Comparison of ENCODE assay signal across 20 cellular contexts in genomic region chr9:134297581-134297980, GRCh38.
"Had no signal": no experiment of that assay in that cellular context is flagged by ENCODE, and none has a peak within 500 bp of the region (broad histone marks: within the 10 kb centered on the region; RNA-seq: fewer than 3 reads in every experiment).

No MANE protein-coding gene starts in this region.

- ATAC-seq: esophagus mucosa, heart left ventricle, natural killer cell, pancreas had no signal

- H3K4me3 Mint-ChIP-seq: natural killer cell, neural crest cell had no signal

- H3K27ac ChIP-seq: coronary artery, heart left ventricle, pancreas, sigmoid colon, skin epidermis had no signal

- H3K27me3 ChIP-seq: heart left ventricle, pancreas, sigmoid colon had no signal

- H3K36me3 Mint-ChIP-seq: natural killer cell had no signal

- H3K27ac Mint-ChIP-seq: natural killer cell, progenitor cell of endocrine pancreas had no signal

- H3K4me1 ChIP-seq: pancreas had no signal

- DNase-seq: caudate nucleus; effector CD8-positive, alpha-beta T cell; hypothalamus; mammary epithelial cell; natural killer cell; nucleus accumbens; sigmoid colon; stimulated activated CD4-positive, alpha-beta T cell treated with anti-CD3 and anti-CD28 coated beads, Interleukin-12 subunit alpha, Interleukin-12 subunit beta, amount 100 ng/mL, for 4 hours; stimulated activated naive CD4-positive, alpha-beta T cell treated with Interleukin-2 at 50 U/mL for 16 hours; trophoblast cell had no signal

- FAIRE-seq: endometrium, frontal cortex, islet of Langerhans, pancreas had no signal

- H3K9me3 Mint-ChIP-seq: natural killer cell, neural crest cell had no signal

- H3K36me3 ChIP-seq: heart left ventricle, pancreas, sigmoid colon had no signal

- H3K9me3 ChIP-seq: heart left ventricle, pancreas, sigmoid colon had no signal

- H3K4me3 ChIP-seq: coronary artery, heart left ventricle, pancreas, sigmoid colon, skin epidermis had no signal
